16 cellular contexts compared by ENCODE assay signal in genomic region chr6:167341665-167342655, GRCh38.
A peak's percentile ranks its signal among the peaks of the same experiment; 100 is the strongest.
DNase-seq lines count a peak whose midpoint lies in the region; ATAC-seq lines count a peak whose summit lies in the region.
"Had no signal": no experiment of that assay in that cellular context is flagged by ENCODE, and none has a peak within 500 bp of the region (broad histone marks: within the 10 kb centered on the region; RNA-seq: fewer than 3 reads in every experiment).

No MANE protein-coding gene starts in this region.

- no peak for ATAC-seq in HG03196 (IDR thresholded peaks at IDR 0.05; ENCODE audit: unreplicated experiment)
- no peak for ATAC-seq in GM18873 (IDR thresholded peaks at IDR 0.05; ENCODE audit: low FRiP score, unreplicated experiment)
- no peak for ATAC-seq in GM21619 (IDR thresholded peaks at IDR 0.05; ENCODE audit: unreplicated experiment)

- DNase-seq in DMS153 (lab: John Stamatoyannopoulos, UW): peak; percentile 67
- peak; percentile 84 for DNase-seq in NCI-H1105 (lab: John Stamatoyannopoulos, UW)
- DNase-seq in NCI-H510A (lab: John Stamatoyannopoulos, UW): peak; percentile 61
- peak; percentile 51 for DNase-seq in left kidney (ENCODE audit: low read depth, low spot score)
- no peak for DNase-seq in hippocampal formation (lab: John Stamatoyannopoulos, UW)
- DNase-seq: activated CD4-positive, alpha-beta T cell treated with anti-CD3 and anti-CD28 coated beads, Interleukin-2, amount 50 U/mL, for 1 hour; activated T-cell treated with anti-CD3 and anti-CD28 coated beads for 4 hours; CD4-positive, alpha-beta memory T cell; dermis blood vessel endothelial cell; kidney; MG63; OCI-M1; stimulated activated naive CD4-positive, alpha-beta T cell had no signal

Comparison
In these comparisons a context has a peak if more than half of its experiments do, and no peak if none do; other contexts are left out.
1. DNase-seq: peak in DMS153 (single experiment), NCI-H1105 (single experiment), NCI-H510A (single experiment) and left kidney (single experiment); none in hippocampal formation (0 of 2).